ENCODE assay signal across 8 cellular contexts in the genomic region with DNA sequence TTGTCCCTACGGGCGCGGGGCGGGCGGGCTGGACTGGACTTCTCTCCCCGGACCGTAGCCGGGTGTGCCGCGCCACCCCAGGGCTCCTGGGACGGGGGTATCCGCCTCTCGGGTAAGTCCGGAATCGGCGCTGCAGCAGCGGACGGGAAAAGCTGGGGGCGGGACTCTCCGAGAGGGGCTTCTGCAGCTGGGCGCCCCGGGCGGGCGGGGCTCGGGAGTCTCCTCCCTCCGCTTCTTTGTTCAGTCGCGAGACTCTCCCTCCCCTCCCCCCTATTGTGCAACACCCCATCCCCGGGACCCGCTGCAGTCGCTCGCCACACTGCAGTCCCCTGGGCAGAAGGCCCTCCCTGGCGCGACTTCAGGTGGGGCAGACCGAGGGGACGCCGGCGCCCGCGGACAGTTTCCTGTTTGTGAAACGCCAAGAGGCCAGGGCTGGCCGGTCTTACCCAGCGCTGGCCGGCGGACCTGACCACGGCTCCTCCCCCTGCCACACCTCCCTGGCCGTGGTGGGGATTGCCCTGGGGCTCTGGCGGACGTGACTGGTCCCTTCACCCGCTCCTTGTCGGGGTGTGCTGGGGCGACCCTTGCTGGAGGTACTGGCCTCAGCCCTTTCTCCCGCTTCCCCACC. TPM values are rescaled to one million over a fixed set of nuclear protein-coding genes. Genes with fewer than 3 reads are reported as not detected.
DNase-seq lines count a peak whose midpoint lies in the region; TF ChIP-seq lines count a peak whose summit lies in the region.

No MANE protein-coding gene starts in this region.

- H3K36me3 ChIP-seq in CD4-positive, alpha-beta memory T cell (ENCODE audit: insufficient read depth, low read length), result no peaks in the 10 kb centered on the region

- H3K9me3 ChIP-seq in CD4-positive, alpha-beta memory T cell (ENCODE audit: control insufficient read depth in 1 of 2, low read length in 2 of 2), result no peaks in the 10 kb centered on the region

- peaks cover 11 to 28% of the 10 kb centered on the region in 2 donors for H3K36me3 Mint-ChIP-seq in CD4-positive, alpha-beta memory T cell
- H3K36me3 Mint-ChIP-seq in endothelial cell (ENCODE audit: low read depth, unreplicated experiment) (peaks cover 24% of the 10 kb centered on the region), mesothelial cell of epicardium (peaks cover 16% of the 10 kb centered on the region)

- TF ChIP-seq CTCF in GM20000 (IDR thresholded peaks at IDR 0.05; ENCODE audit: extremely low read depth, missing control alignments) (no peak), endothelial cell (IDR thresholded peaks at IDR 0.05; ENCODE audit: unreplicated experiment) (no peak), mesothelial cell of epicardium (IDR thresholded peaks at IDR 0.05; ENCODE audit: unreplicated experiment) (no peak)

- H3K27me3 Mint-ChIP-seq in CD4-positive, alpha-beta memory T cell, result peaks cover 0 to 6% of the 10 kb centered on the region in 2 donors
- H3K27me3 Mint-ChIP-seq in endothelial cell (ENCODE audit: unreplicated experiment), result peaks cover 8% of the 10 kb centered on the region
- H3K27me3 Mint-ChIP-seq in mesothelial cell of epicardium (ENCODE audit: low read depth), result peaks cover 4% of the 10 kb centered on the region

- peak overlapping the region; percentile 77 for H3K27ac ChIP-seq in CD4-positive, alpha-beta memory T cell (ENCODE audit: low read depth, low read length)

- H3K4me3 Mint-ChIP-seq in CD4-positive, alpha-beta memory T cell, result peak overlapping the region; percentile 89 to 99 (median 96)
- H3K4me3 Mint-ChIP-seq in endothelial cell (ENCODE audit: unreplicated experiment), result peak overlapping the region; percentile 99
- H3K4me3 Mint-ChIP-seq in mesothelial cell of epicardium, result peak overlapping the region; percentile 97

- peak; percentile 60 to 83 (median 61) for DNase-seq in CD4-positive, alpha-beta memory T cell
- DNase-seq in GM20000 (ENCODE audit: low spot score) (peak; percentile 90), HS-5 (ENCODE audit: low read depth) (peak; percentile 48), NOMO-1 treated with DMSO at 0.1 percent for 48 hours (lab: John Stamatoyannopoulos, UW; ENCODE audit: unreplicated experiment) (peak; percentile 78), endothelial cell (ENCODE audit: low spot score) (peak; percentile 92), mesothelial cell of epicardium (ENCODE audit: low spot score in 2 of 2, unreplicated experiment in 2 of 2) (peak; percentile 84 to 90)
- peak; percentile 72 for DNase-seq in activated CD8-positive, alpha-beta memory T cell treated with anti-CD3 and anti-CD28 coated beads, Interleukin-2, amount 50 U/mL, for 4 hours
- DNase-seq in stimulated activated CD8-positive, alpha-beta memory T cell treated with anti-CD3 and anti-CD28 coated beads, Interleukin-15, amount 100 ng/mL, for 24 hours (ENCODE audit: low read depth), result peak; percentile 26

- peak overlapping the region; percentile 86 to 99 (median 90) for H3K27ac Mint-ChIP-seq in CD4-positive, alpha-beta memory T cell
- H3K27ac Mint-ChIP-seq in endothelial cell (ENCODE audit: unreplicated experiment) (peak overlapping the region; percentile 78), mesothelial cell of epicardium (peak overlapping the region; percentile 94)

- CTCF ChIA-PET in CD4-positive, alpha-beta memory T cell (lab: Charles Lee; ENCODE audit: partially characterized antibody), result interaction anchor here (0.8 to 2.1 kb wide), 4 partner anchors 41 to 113 kb away, joined by 3 to 6 read pairs (median 4); no protein-coding TSS in a partner anchor

- intact Hi-C loops in CD4-positive, alpha-beta memory T cell (cut with micrococcal nuclease), result loop anchor here (2.0 to 10.0 kb wide), 7 partner anchors 163 to 1643 kb away; a partner anchor contains a TSS

- H3K4me1 ChIP-seq in CD4-positive, alpha-beta memory T cell (ENCODE audit: insufficient read depth, low read length), result peaks cover 35% of the 10 kb centered on the region

- peaks cover 0 to 4% (median 0%) of the 10 kb centered on the region in 8 donors for H3K9me3 Mint-ChIP-seq in CD4-positive, alpha-beta memory T cell
- H3K9me3 Mint-ChIP-seq in endothelial cell (ENCODE audit: unreplicated experiment), result no peaks in the 10 kb centered on the region
- H3K9me3 Mint-ChIP-seq in mesothelial cell of epicardium, result no peaks in the 10 kb centered on the region

- H3K4me3 ChIP-seq in CD4-positive, alpha-beta memory T cell (ENCODE audit: low read length in 2 of 2), result peak overlapping the region; percentile 87 to 98

- H3K27me3 ChIP-seq in CD4-positive, alpha-beta memory T cell (ENCODE audit: insufficient read depth, low read length), result no peaks in the 10 kb centered on the region

- H3K4me1 Mint-ChIP-seq in CD4-positive, alpha-beta memory T cell, result peaks cover 23 to 59% (median 29%) of the 10 kb centered on the region in 4 donors
- H3K4me1 Mint-ChIP-seq in endothelial cell (ENCODE audit: unreplicated experiment), result peaks cover 37% of the 10 kb centered on the region
- peaks cover 58% of the 10 kb centered on the region for H3K4me1 Mint-ChIP-seq in mesothelial cell of epicardium

- POLR2A ChIA-PET in CD4-positive, alpha-beta memory T cell (lab: Charles Lee; ENCODE audit: partially characterized antibody), result interaction anchor here (0.6 to 5.8 kb wide), 10 partner anchors 10 to 1643 kb away, joined by 3 to 60 read pairs (median 4); a partner anchor contains a TSS

RNA-seq across cellular contexts. Expression of a gene that starts 1.0 kb away (rescaled TPM):
- total RNA-seq in CD4-positive, alpha-beta memory T cell, result 10 to 100 TPM; 22.2 to 22.9 TPM
- polyA plus RNA-seq in CD4-positive, alpha-beta memory T cell, result 10 to 100 TPM; 17.0 to 18.3 TPM
- total RNA-seq in endothelial cell (ENCODE audit: unreplicated experiment), result 67.0 TPM
- 84.5 to 89.3 TPM (median 86.5 TPM) in 3 replicates for total RNA-seq in mesothelial cell of epicardium

Comparison
In these comparisons a context has a peak if more than half of its experiments do, and no peak if none do; other contexts are left out.
1. Peak in every context shown above with its lines: DNase-seq, H3K4me3 ChIP-seq and H3K27ac ChIP-seq.
2. DNase-seq: peak in every context shown above with its lines; median percentile 92 in endothelial cell; 90 in GM20000; 87 in mesothelial cell of epicardium; 78 in NOMO-1 treated with DMSO at 0.1 percent for 48 hours; 72 in activated CD8-positive, alpha-beta memory T cell treated with anti-CD3 and anti-CD28 coated beads, Interleukin-2, amount 50 U/mL, for 4 hours; 61 in CD4-positive, alpha-beta memory T cell; 48 in HS-5; 26 in stimulated activated CD8-positive, alpha-beta memory T cell treated with anti-CD3 and anti-CD28 coated beads, Interleukin-15, amount 100 ng/mL, for 24 hours.